In the genomic region with DNA sequence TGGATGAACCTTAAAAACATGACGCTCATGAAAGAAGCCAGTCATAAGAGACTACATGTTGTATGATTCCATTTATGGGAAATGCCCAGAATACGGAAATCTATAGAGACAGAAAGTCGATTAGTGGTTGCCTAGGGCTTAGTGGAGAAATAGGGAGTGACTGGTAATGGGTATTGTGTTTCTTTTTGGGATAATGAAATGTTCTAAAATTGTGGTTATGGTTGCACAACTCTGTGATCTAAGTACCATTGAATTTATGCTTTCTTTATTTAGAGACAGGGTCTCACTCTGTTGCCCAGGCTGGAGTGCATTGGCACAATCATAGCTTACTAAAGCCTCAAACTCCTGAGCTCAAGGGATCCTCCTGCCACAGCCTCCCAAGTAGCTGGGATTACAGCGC, we compare ENCODE assay signal across 26 cellular contexts. TPM values are rescaled to one million over a fixed set of nuclear protein-coding genes. Genes with fewer than 3 reads are reported as not detected.
DNase-seq lines count a peak whose midpoint lies in the region; TF ChIP-seq lines count a peak whose summit lies in the region.
"Had no signal": no experiment of that assay in that cellular context is flagged by ENCODE, and none has a peak within 500 bp of the region (broad histone marks: within the 10 kb centered on the region; RNA-seq: fewer than 3 reads in every experiment).

No MANE protein-coding gene starts in this region.

- no peaks in the 10 kb centered on the region for H3K36me3 Mint-ChIP-seq in immature natural killer cell
- H3K36me3 Mint-ChIP-seq: activated CD8-positive, alpha-beta memory T cell treated with anti-CD3 and anti-CD28 coated beads, Interleukin-2, amount 10 ng/mL, durations not matched to agents 7 days and 5 days; natural killer cell treated with Interleukin-12 subunit alpha and Interleukin-12 subunit beta and Interleukin-15 and Interleukin-18, amount 100 ng/mL, for 72 hours; T-cell had no signal

- H4K5ac ChIP-seq in mesendoderm (ENCODE audit: low read length) = no peak overlapping the region

- DNase-seq in EH (ENCODE audit: low read depth) (peak; percentile 20), RPMI7951 (ENCODE audit: low read depth) (peak; percentile 5), choroid plexus epithelial cell (ENCODE audit: low read depth) (peak; percentile 20), mesendoderm (no peak), NCI-H1694 (lab: John Stamatoyannopoulos, UW) (no peak), NCI-H510A treated with DMSO at 0.1 percent for 48 hours (lab: John Stamatoyannopoulos, UW) (no peak), immature natural killer cell (no peak)
- no peak for DNase-seq in activated CD4-positive, CD25-positive, alpha-beta regulatory T cell (lab: John Stamatoyannopoulos, UW)
- DNase-seq: activated CD4-positive, alpha-beta T cell treated with anti-CD3 and anti-CD28 coated beads for 48 hours; activated CD8-positive, alpha-beta memory T cell treated with anti-CD3 and anti-CD28 coated beads, Interleukin-2, amount 10 ng/mL, durations not matched to agents 7 days and 5 days; activated naive CD4-positive, alpha-beta T cell treated with anti-CD3 and anti-CD28 coated beads, Interleukin-2, amount 50 U/mL, for 16 hours; C1 segment of cervical spinal cord; effector memory CD8-positive, alpha-beta T cell; EL; GM23248; left colon; midbrain; NCI-H146; pancreas; SHP77; T-cell had no signal

- H2BK5ac ChIP-seq in mesendoderm (ENCODE audit: low read length) = no peak overlapping the region

- H3K56ac ChIP-seq in mesendoderm (ENCODE audit: low read length) = no peak overlapping the region

- H3K27me3 Mint-ChIP-seq in immature natural killer cell (ENCODE audit: low read depth in 3 of 3) = no peaks in the 10 kb centered on the region
- H3K27me3 Mint-ChIP-seq: activated CD8-positive, alpha-beta memory T cell treated with anti-CD3 and anti-CD28 coated beads, Interleukin-2, amount 10 ng/mL, durations not matched to agents 7 days and 5 days; effector memory CD8-positive, alpha-beta T cell; natural killer cell treated with Interleukin-12 subunit alpha and Interleukin-12 subunit beta and Interleukin-15 and Interleukin-18, amount 100 ng/mL, for 72 hours; T-cell had no signal

- no peaks in the 10 kb centered on the region for H3K4me1 Mint-ChIP-seq in immature natural killer cell
- H3K4me1 Mint-ChIP-seq: activated CD8-positive, alpha-beta memory T cell treated with anti-CD3 and anti-CD28 coated beads, Interleukin-2, amount 10 ng/mL, durations not matched to agents 7 days and 5 days; T-cell had no signal

- peaks cover 2% of the 10 kb centered on the region for H3K4me1 ChIP-seq in mesendoderm (ENCODE audit: control insufficient read depth, low read depth, low read length)

- H3K79me1 ChIP-seq in mesendoderm (ENCODE audit: low read length) = peaks cover 5% of the 10 kb centered on the region

- H3K27ac ChIP-seq in mesendoderm (ENCODE audit: low read depth, low read length) = no peak overlapping the region
- H3K27ac ChIP-seq: ascending aorta, esophagus muscularis mucosa, GM23248, pancreas, right atrium auricular region had no signal

- H3K27me3 ChIP-seq in mesendoderm (ENCODE audit: insufficient read depth, low read length, poor library complexity) = no peaks in the 10 kb centered on the region
- H3K27me3 ChIP-seq: ascending aorta, esophagus muscularis mucosa, pancreas, right atrium auricular region had no signal

- no peak overlapping the region for H3K4ac ChIP-seq in mesendoderm (ENCODE audit: low read depth, low read length)

- H2AK5ac ChIP-seq in mesendoderm (ENCODE audit: low read length) = no peak overlapping the region

- H3K4me3 ChIP-seq in choroid plexus epithelial cell (ENCODE audit: low read depth, low read length) (no peak overlapping the region), mesendoderm (ENCODE audit: low read length) (no peak overlapping the region)
- H3K4me3 ChIP-seq: ascending aorta, esophagus muscularis mucosa, GM23248, pancreas, right atrium auricular region had no signal

- H2BK15ac ChIP-seq in mesendoderm (replicated peaks; ENCODE audit: low read depth) = no peak overlapping the region

- H3K4me2 ChIP-seq in mesendoderm (ENCODE audit: low read length) = no peak overlapping the region

- peak overlapping the region; percentile 94 for H3K18ac ChIP-seq in mesendoderm (ENCODE audit: low read length)

- no peak overlapping the region for H3K9ac ChIP-seq in mesendoderm (ENCODE audit: low read length)
- H3K9ac ChIP-seq: GM23248 had no signal

- H3K27ac Mint-ChIP-seq in immature natural killer cell = no peak overlapping the region
- H3K27ac Mint-ChIP-seq: activated CD8-positive, alpha-beta memory T cell treated with anti-CD3 and anti-CD28 coated beads, Interleukin-2, amount 10 ng/mL, durations not matched to agents 7 days and 5 days; activated T-helper 1 cell treated with anti-CD3 and anti-CD28 coated beads, Interleukin-12 subunit alpha, Interleukin-12 subunit beta, Interleukin-2, Interleukin-4 antibody, amounts not matched to agents 30 ng/mL and 10 ng/mL and 1 ng/mL, durations not matched to agents 14 hours and 24 hours and 36 hours; effector memory CD8-positive, alpha-beta T cell; natural killer cell treated with Interleukin-12 subunit alpha and Interleukin-12 subunit beta and Interleukin-15 and Interleukin-18, amount 100 ng/mL, for 72 hours had no signal

- no peak overlapping the region for H3K23ac ChIP-seq in mesendoderm (ENCODE audit: low read length)

- H3K9me3 Mint-ChIP-seq in immature natural killer cell = no peaks in the 10 kb centered on the region
- H3K9me3 Mint-ChIP-seq: activated T-helper 1 cell treated with anti-CD3 and anti-CD28 coated beads, Interleukin-12 subunit alpha, Interleukin-12 subunit beta, Interleukin-2, Interleukin-4 antibody, amounts not matched to agents 30 ng/mL and 10 ng/mL and 1 ng/mL, durations not matched to agents 14 hours and 24 hours and 36 hours; effector memory CD8-positive, alpha-beta T cell; natural killer cell treated with Interleukin-12 subunit alpha and Interleukin-12 subunit beta and Interleukin-15 and Interleukin-18, amount 100 ng/mL, for 72 hours; T-cell had no signal

- H3K4me3 Mint-ChIP-seq in immature natural killer cell = no peak overlapping the region
- H3K4me3 Mint-ChIP-seq: activated CD8-positive, alpha-beta memory T cell treated with anti-CD3 and anti-CD28 coated beads, Interleukin-2, amount 10 ng/mL, durations not matched to agents 7 days and 5 days; activated T-helper 1 cell treated with anti-CD3 and anti-CD28 coated beads, Interleukin-12 subunit alpha, Interleukin-12 subunit beta, Interleukin-2, Interleukin-4 antibody, amounts not matched to agents 30 ng/mL and 10 ng/mL and 1 ng/mL, durations not matched to agents 14 hours and 24 hours and 36 hours; effector memory CD8-positive, alpha-beta T cell; natural killer cell treated with Interleukin-12 subunit alpha and Interleukin-12 subunit beta and Interleukin-15 and Interleukin-18, amount 100 ng/mL, for 72 hours; T-cell had no signal

- no peaks in the 10 kb centered on the region for H3K36me3 ChIP-seq in mesendoderm (ENCODE audit: control insufficient read depth, insufficient read depth, low read length)
- H3K36me3 ChIP-seq: ascending aorta, esophagus muscularis mucosa, pancreas, right atrium auricular region had no signal

- H3K79me2 ChIP-seq in mesendoderm (ENCODE audit: control insufficient read depth, insufficient read depth, low read length) = peaks cover 31% of the 10 kb centered on the region

- no peak overlapping the region for H4K8ac ChIP-seq in mesendoderm (ENCODE audit: low read depth, low read length)

- H2BK120ac ChIP-seq in mesendoderm (ENCODE audit: low read depth, low read length) = no peak overlapping the region

- no CpG with 5 or more reads among the region's 4 CpGs for WGBS in mesendoderm (ENCODE audit: extremely low coverage, insufficient coverage, low lambda C conversion rate)

- no peak for TF ChIP-seq CTCF in choroid plexus epithelial cell (conservative IDR thresholded peaks at IDR 0.05; ENCODE audit: low read depth, low read length)

RNA-seq across cellular contexts. Expression of a gene that starts 8.0 kb away (rescaled TPM):
- total RNA-seq in RPMI7951 (2014; rRNA removed; shearing (Covaris generic)) = 6.7 and 7.1 TPM in 2 replicates
- polyA plus RNA-seq in mesendoderm (2013, experiment 1 of 2) = 28.7 TPM
- 27.1 TPM for polyA plus RNA-seq in mesendoderm (2013, experiment 2 of 2)
- polyA plus RNA-seq in immature natural killer cell = 1 to 10 TPM; 1.1 to 1.3 (median 1.3) TPM

RNA-seq across cellular contexts. Expression of a gene that starts 41.7 kb away (rescaled TPM):
- 0.20 TPM in 1 of 2 replicates, not detected in the other for total RNA-seq in RPMI7951 (2014; rRNA removed; shearing (Covaris generic))
- 1.4 TPM for polyA plus RNA-seq in mesendoderm (2013, experiment 1 of 2)
- 1.7 TPM for polyA plus RNA-seq in mesendoderm (2013, experiment 2 of 2)
- 1 to 10 TPM in 2 of 3 donors, under 1 TPM in 1; 0.57 to 2.0 (median 1.2) TPM for polyA plus RNA-seq in immature natural killer cell
- total RNA-seq: ascending aorta, GM23248 had no signal
- polyA plus RNA-seq: GM23248 had no signal

Comparison
In these comparisons a context has a peak if more than half of its experiments do, and no peak if none do; other contexts are left out.
1. DNase-seq: peak in EH (single experiment), RPMI7951 (single experiment) and choroid plexus epithelial cell (single experiment); none in mesendoderm (single experiment), activated CD4-positive, CD25-positive, alpha-beta regulatory T cell (0 of 4), NCI-H1694 (single experiment), NCI-H510A treated with DMSO at 0.1 percent for 48 hours (single experiment) and immature natural killer cell (0 of 3).